ENCODE assay signal across 1 cellular context in the genomic region with DNA sequence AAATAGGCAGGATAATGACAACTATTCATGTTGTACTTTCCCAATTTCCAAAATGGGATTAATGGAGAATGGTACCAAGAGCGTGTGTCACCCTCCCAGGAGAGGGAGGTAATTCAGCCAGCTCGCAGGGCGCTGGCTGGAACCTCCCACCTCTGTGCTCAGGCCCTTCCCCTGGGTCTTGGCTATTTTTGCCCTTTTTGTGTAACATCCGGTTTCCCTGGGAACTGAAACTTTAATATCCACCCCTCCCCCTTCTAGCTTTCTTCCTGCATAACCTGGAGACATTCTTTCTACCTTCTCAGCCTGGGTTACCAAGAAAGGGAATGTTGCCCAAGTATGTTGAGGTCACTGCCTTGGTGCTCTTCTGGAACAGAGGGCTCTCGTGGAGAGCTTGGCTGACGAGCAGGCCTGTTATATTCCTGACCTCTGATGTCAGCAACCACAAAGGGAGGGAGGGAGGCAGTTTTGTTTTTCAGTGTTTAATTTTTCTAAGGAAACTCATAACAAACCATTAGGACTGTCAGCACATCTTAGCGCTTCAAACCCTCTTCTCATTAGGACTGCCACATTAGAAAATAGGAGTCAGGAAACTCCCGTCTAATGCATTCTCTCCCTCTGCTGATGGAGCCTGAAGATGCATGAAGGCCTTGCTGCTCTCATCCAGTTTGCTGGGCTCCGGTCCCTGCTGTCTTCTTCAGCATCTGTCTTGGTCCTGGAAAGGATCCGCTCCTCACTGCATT.
TF ChIP-seq lines count a peak whose summit lies in the region.

No MANE protein-coding gene starts in this region.

TF ChIP-seq in HEK293, 187 proteins besides CTCF, POLR2A, EP300 and RAD21 (continued from another document):
- TF ChIP-seq, protein P1, sequence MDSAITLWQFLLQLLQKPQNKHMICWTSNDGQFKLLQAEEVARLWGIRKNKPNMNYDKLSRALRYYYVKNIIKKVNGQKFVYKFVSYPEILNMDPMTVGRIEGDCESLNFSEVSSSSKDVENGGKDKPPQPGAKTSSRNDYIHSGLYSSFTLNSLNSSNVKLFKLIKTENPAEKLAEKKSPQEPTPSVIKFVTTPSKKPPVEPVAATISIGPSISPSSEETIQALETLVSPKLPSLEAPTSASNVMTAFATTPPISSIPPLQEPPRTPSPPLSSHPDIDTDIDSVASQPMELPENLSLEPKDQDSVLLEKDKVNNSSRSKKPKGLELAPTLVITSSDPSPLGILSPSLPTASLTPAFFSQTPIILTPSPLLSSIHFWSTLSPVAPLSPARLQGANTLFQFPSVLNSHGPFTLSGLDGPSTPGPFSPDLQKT (IDR thresholded peaks at IDR 0.05; ENCODE audit: borderline replicate concordance, low read depth, low read length), result no peak
- TF ChIP-seq PRDM10 (tag by site-specific recombination; IDR thresholded peaks at IDR 0.05), result peak; percentile 51; the same call in 1 of the 2 replicates
- TF ChIP-seq SP7 (tag by site-specific recombination; IDR thresholded peaks at IDR 0.05), result peak; percentile 63
- TF ChIP-seq, protein P2, sequence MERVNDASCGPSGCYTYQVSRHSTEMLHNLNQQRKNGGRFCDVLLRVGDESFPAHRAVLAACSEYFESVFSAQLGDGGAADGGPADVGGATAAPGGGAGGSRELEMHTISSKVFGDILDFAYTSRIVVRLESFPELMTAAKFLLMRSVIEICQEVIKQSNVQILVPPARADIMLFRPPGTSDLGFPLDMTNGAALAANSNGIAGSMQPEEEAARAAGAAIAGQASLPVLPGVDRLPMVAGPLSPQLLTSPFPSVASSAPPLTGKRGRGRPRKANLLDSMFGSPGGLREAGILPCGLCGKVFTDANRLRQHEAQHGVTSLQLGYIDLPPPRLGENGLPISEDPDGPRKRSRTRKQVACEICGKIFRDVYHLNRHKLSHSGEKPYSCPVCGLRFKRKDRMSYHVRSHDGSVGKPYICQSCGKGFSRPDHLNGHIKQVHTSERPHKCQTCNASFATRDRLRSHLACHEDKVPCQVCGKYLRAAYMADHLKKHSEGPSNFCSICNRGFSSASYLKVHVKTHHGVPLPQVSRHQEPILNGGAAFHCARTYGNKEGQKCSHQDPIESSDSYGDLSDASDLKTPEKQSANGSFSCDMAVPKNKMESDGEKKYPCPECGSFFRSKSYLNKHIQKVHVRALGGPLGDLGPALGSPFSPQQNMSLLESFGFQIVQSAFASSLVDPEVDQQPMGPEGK (tag by site-specific recombination; IDR thresholded peaks at IDR 0.05), result 0 out of 2 replicates have a peak, but pooled peaks have one; percentile 36
- TF ChIP-seq KLF8 (tag by site-specific recombination; IDR thresholded peaks at IDR 0.05), result no peak
- TF ChIP-seq KLF17 (tag by site-specific recombination; IDR thresholded peaks at IDR 0.05), result peak; percentile 76
- no peak; the same call in 1 of the 2 replicates for TF ChIP-seq ZNF558 (tag by site-specific recombination; IDR thresholded peaks at IDR 0.05)
- peak; percentile 29; the same call in 1 of the 2 replicates for TF ChIP-seq ZNF398 (tag by site-specific recombination; IDR thresholded peaks at IDR 0.05)
- TF ChIP-seq WT1 (tag by site-specific recombination; IDR thresholded peaks at IDR 0.05), result peak; percentile 98
- TF ChIP-seq ZNF600 (tag by site-specific recombination; IDR thresholded peaks at IDR 0.05), result peak; percentile 51; the same call in 1 of the 2 replicates
- TF ChIP-seq PRDM1 (tag by site-specific recombination; IDR thresholded peaks at IDR 0.05), result peak; percentile 45; the same call in 1 of the 2 replicates
- 0 out of 2 replicates have a peak, but pooled peaks have one; percentile 58 for TF ChIP-seq ZNF2 (tag by site-specific recombination; IDR thresholded peaks at IDR 0.05)
- TF ChIP-seq KLF9 (tag by site-specific recombination; IDR thresholded peaks at IDR 0.05; ENCODE audit: low read depth), result no peak
- 0 out of 2 replicates have a peak, but pooled peaks have one; percentile 30 for TF ChIP-seq ZNF394 (tag by site-specific recombination; IDR thresholded peaks at IDR 0.05; ENCODE audit: borderline replicate concordance)
- 0 out of 2 replicates have a peak, but pooled peaks have one; percentile 67 for TF ChIP-seq ZNF184 (tag by site-specific recombination; IDR thresholded peaks at IDR 0.05)
- no peak for TF ChIP-seq ZNF571 (tag by site-specific recombination; IDR thresholded peaks at IDR 0.05)
- TF ChIP-seq ZBTB17 (tag by site-specific recombination; IDR thresholded peaks at IDR 0.05), result 0 out of 2 replicates have a peak, but pooled peaks have one; percentile 14
- TF ChIP-seq ZBTB20 (tag by site-specific recombination; IDR thresholded peaks at IDR 0.05), result peak; percentile 70; the same call in 1 of the 2 replicates
- TF ChIP-seq ZNF639 (tag by site-specific recombination; IDR thresholded peaks at IDR 0.05), result peak; percentile 17; the same call in 1 of the 2 replicates
- TF ChIP-seq ZNF366 (tag by site-specific recombination; conservative IDR thresholded peaks at IDR 0.05), result peak; percentile 61; the same call in 1 of the 2 replicates
- TF ChIP-seq ZNF518A (tag by site-specific recombination; conservative IDR thresholded peaks at IDR 0.05; ENCODE audit: low read depth), result 0 out of 2 replicates have a peak, but pooled peaks have one; percentile 26
- TF ChIP-seq SP2 (tag by site-specific recombination; IDR thresholded peaks at IDR 0.05), result peak; percentile 44
- peak; percentile 64 for TF ChIP-seq ZBTB21 (tag by site-specific recombination; IDR thresholded peaks at IDR 0.05)
- no peak for TF ChIP-seq ZNF169 (tag by site-specific recombination; IDR thresholded peaks at IDR 0.05)
- peak; percentile 19; the same call in 1 of the 2 replicates for TF ChIP-seq ZNF335 (tag by site-specific recombination; conservative IDR thresholded peaks at IDR 0.05)
- TF ChIP-seq ZNF341 (tag by site-specific recombination; IDR thresholded peaks at IDR 0.05; ENCODE audit: low read depth), result peak; percentile 48; the same call in 1 of the 2 replicates
- TF ChIP-seq PRDM6 (tag by site-specific recombination; IDR thresholded peaks at IDR 0.05), result 0 out of 2 replicates have a peak, but pooled peaks have one; percentile 39
TF ChIP-seq in HEK293: peak in this region for 26.
